28 cellular contexts compared by ENCODE assay signal in genomic region chr11:18608373-18608772, GRCh38. TPM values are rescaled to one million over a fixed set of nuclear protein-coding genes. Genes with fewer than 3 reads are reported as not detected.
DNase-seq lines count a peak whose midpoint lies in the region; ATAC-seq, FAIRE-seq and TF ChIP-seq lines count a peak whose summit lies in the region.
"Had no signal": no experiment of that assay in that cellular context is flagged by ENCODE, and none has a peak within 500 bp of the region (broad histone marks: within the 10 kb centered on the region; RNA-seq: fewer than 3 reads in every experiment).

No MANE protein-coding gene starts in this region.

- WGBS in small intestine, 3 donors, result 13 to 42% (median 36%) methylated on average over 3 of the region's 3 CpGs
- 55 to 65% methylated on average over 3 of the region's 3 CpGs for WGBS in transverse colon (ENCODE audit: low coverage in 1 of 2), 2 donors

- TF ChIP-seq EP300 in transverse colon (IDR thresholded peaks at IDR 0.05; ENCODE audit: low read depth), result no peak

- FAIRE-seq in small intestine (lab: Jason Lieb, UNC), result no peak
- FAIRE-seq: GM18507, H1 had no signal

- no peaks in the 10 kb centered on the region for H3K27me3 Mint-ChIP-seq in stimulated activated memory B cell treated with anti-CD40 and anti-IgM and Interleukin-4, amounts not matched to agents 10 μg/mL and 1 μg/mL and 100 μg/mL, for 72 hours
- H3K27me3 Mint-ChIP-seq: activated T-helper 17 cell treated with anti-CD3 and anti-CD28 coated beads, Interleukin-2, amount 50 U/mL, for 72 hours; CD4-positive, alpha-beta memory T cell had no signal

- no peaks in the 10 kb centered on the region for H3K9me3 Mint-ChIP-seq in stimulated activated memory B cell treated with anti-CD40 and anti-IgM and Interleukin-4, amounts not matched to agents 10 μg/mL and 1 μg/mL and 100 μg/mL, for 72 hours
- H3K9me3 Mint-ChIP-seq: activated naive CD4-positive, alpha-beta T cell treated with anti-CD3 and anti-CD28 coated beads, Interleukin-2, amount 50 U/mL, for 72 hours; activated T-helper 17 cell treated with anti-CD3 and anti-CD28 coated beads, Interleukin-2, amount 50 U/mL, for 72 hours; neural progenitor cell; WTC11 had no signal

- peaks cover 16% of the 10 kb centered on the region for H3K4me1 ChIP-seq in left ventricle myocardium inferior
- no peaks in the 10 kb centered on the region for H3K4me1 ChIP-seq in small intestine (ENCODE audit: control insufficient read depth in 2 of 2, insufficient read depth in 1 of 2, low read depth in 1 of 2, low read length in 1 of 2)
- H3K4me1 ChIP-seq in transverse colon, result no peaks in the 10 kb centered on the region
- H3K4me1 ChIP-seq: ascending aorta, neural progenitor cell had no signal

- H3K27me3 ChIP-seq in left ventricle myocardium inferior (ENCODE audit: low read depth) (no peaks in the 10 kb centered on the region), small intestine (ENCODE audit: control insufficient read depth in 2 of 2, insufficient read depth in 2 of 2, low read length in 2 of 2) (no peaks in the 10 kb centered on the region), transverse colon (no peaks in the 10 kb centered on the region)
- H3K27me3 ChIP-seq: ascending aorta, neural progenitor cell had no signal

- H3K4me1 Mint-ChIP-seq in stimulated activated memory B cell treated with anti-CD40 and anti-IgM and Interleukin-4, amounts not matched to agents 10 μg/mL and 1 μg/mL and 100 μg/mL, for 72 hours, result no peaks in the 10 kb centered on the region
- H3K4me1 Mint-ChIP-seq: activated T-helper 17 cell treated with anti-CD3 and anti-CD28 coated beads, Interleukin-2, amount 50 U/mL, for 72 hours; neural progenitor cell had no signal

- in situ Hi-C loops in transverse colon (cut with MboI; ENCODE audit: low pct_ligation_motif_present in 1 of 4, low pct_unique_long_range_greater_than_20kb in 1 of 4, low sequenced_read_pairs in 3 of 4), result no loop called here

- ATAC-seq in stimulated activated memory B cell treated with anti-CD40 and anti-IgM and Interleukin-4, amounts not matched to agents 10 μg/mL and 1 μg/mL and 100 μg/mL, for 72 hours, result no peak
- ATAC-seq: activated naive CD4-positive, alpha-beta T cell treated with anti-CD3 and anti-CD28 coated beads, Interleukin-2, amount 50 U/mL, for 72 hours; activated T-helper 17 cell treated with anti-CD3 and anti-CD28 coated beads, Interleukin-2, amount 50 U/mL, for 72 hours; SK-N-SH treated with all-trans-retinoic acid at 6 μM for 48 hours; WTC11 had no signal

- H3K36me3 ChIP-seq in left ventricle myocardium inferior (peaks cover 56% of the 10 kb centered on the region), small intestine (ENCODE audit: control insufficient read depth in 2 of 2, insufficient read depth in 2 of 2, low read length in 2 of 2) (peaks cover 8 to 16% of the 10 kb centered on the region in 2 donors), transverse colon (peaks cover 0 to 47% (median 12%) of the 10 kb centered on the region in 4 donors)

- TF ChIP-seq CTCF in left ventricle myocardium inferior (IDR thresholded peaks at IDR 0.05; ENCODE audit: borderline replicate concordance), result no peak
- no peak for TF ChIP-seq CTCF in transverse colon (IDR thresholded peaks at IDR 0.05)

- no peaks in the 10 kb centered on the region for H3K9me3 ChIP-seq in left ventricle myocardium inferior (replicated peaks)
- no peaks in the 10 kb centered on the region for H3K9me3 ChIP-seq in small intestine (ENCODE audit: control insufficient read depth, low read depth)
- no peaks in the 10 kb centered on the region for H3K9me3 ChIP-seq in transverse colon
- H3K9me3 ChIP-seq: ascending aorta had no signal

- no peak overlapping the region for H3K4me3 Mint-ChIP-seq in stimulated activated memory B cell treated with anti-CD40 and anti-IgM and Interleukin-4, amounts not matched to agents 10 μg/mL and 1 μg/mL and 100 μg/mL, for 72 hours
- H3K4me3 Mint-ChIP-seq: activated T-helper 17 cell treated with anti-CD3 and anti-CD28 coated beads, Interleukin-2, amount 50 U/mL, for 72 hours; CD4-positive, alpha-beta memory T cell; neural progenitor cell; WTC11 had no signal

- no peak for TF ChIP-seq POLR2A in transverse colon (IDR thresholded peaks at IDR 0.05)

- H3K27ac ChIP-seq in left ventricle myocardium inferior (replicated peaks) (peak overlapping the region; percentile 68), small intestine (ENCODE audit: low read depth in 1 of 2, low read length in 1 of 2) (no peak overlapping the region), transverse colon (no peak overlapping the region)
- H3K27ac ChIP-seq: 22Rv1, ascending aorta, KMS-11, neural progenitor cell, RWPE1 had no signal

- H3K4me3 ChIP-seq in left ventricle myocardium inferior (no peak overlapping the region), small intestine (ENCODE audit: low read depth in 1 of 2, low read length in 2 of 2) (no peak overlapping the region), transverse colon (no peak overlapping the region)
- H3K4me3 ChIP-seq: ascending aorta, lung, neural progenitor cell had no signal

- intact Hi-C loops in left ventricle myocardium inferior (cut with micrococcal nuclease) (no loop called here), cardiac septum (cut with DNase I) (no loop called here), transverse colon (cut with DNase I; ENCODE audit: low total_unique reads) (no loop called here)

- H3K36me3 Mint-ChIP-seq in stimulated activated memory B cell treated with anti-CD40 and anti-IgM and Interleukin-4, amounts not matched to agents 10 μg/mL and 1 μg/mL and 100 μg/mL, for 72 hours, result peaks cover 20% of the 10 kb centered on the region

- DNase-seq in DMS 273 (lab: John Stamatoyannopoulos, UW; ENCODE audit: unreplicated experiment), result peak; percentile 4
- no peak for DNase-seq in DMS 273 treated with DMSO at 0.1 percent for 48 hours (lab: John Stamatoyannopoulos, UW)
- no peak for DNase-seq in left ventricle myocardium inferior
- no peak for DNase-seq in cardiac septum (ENCODE audit: low spot score)
- DNase-seq in dermis blood vessel endothelial cell, result peak; percentile 77
- DNase-seq in small intestine, result peak; percentile 43
- DNase-seq in transverse colon, result no peak
- DNase-seq: activated CD4-positive, alpha-beta T cell treated with anti-CD3 and anti-CD28 coated beads, Interleukin-2, amount 50 U/mL, for 1 hour; CD4-positive, alpha-beta memory T cell; central memory CD4-positive, alpha-beta T cell; DMS153; GF-D8; glutamatergic neuron; NCI-H1930; NCI-H510A had no signal

- H3K27ac Mint-ChIP-seq in stimulated activated memory B cell treated with anti-CD40 and anti-IgM and Interleukin-4, amounts not matched to agents 10 μg/mL and 1 μg/mL and 100 μg/mL, for 72 hours, result no peak overlapping the region
- H3K27ac Mint-ChIP-seq: activated naive CD4-positive, alpha-beta T cell treated with anti-CD3 and anti-CD28 coated beads, Interleukin-2, amount 50 U/mL, for 72 hours; activated T-helper 17 cell treated with anti-CD3 and anti-CD28 coated beads, Interleukin-2, amount 50 U/mL, for 72 hours; neural progenitor cell; WTC11 had no signal

RNA-seq across cellular contexts. Expression of gene MISFA, which starts 8.8 kb away (rescaled TPM):
- 10.7 TPM for total RNA-seq in left ventricle myocardium inferior
- 6.4 TPM for total RNA-seq in cardiac septum
- total RNA-seq in dermis blood vessel endothelial cell, result 0.68 and 1.0 TPM in 2 replicates
- 1 to 10 TPM in 1 of 3 donors, under 1 TPM in 1, not detected in 1; 0.60 to 3.5 TPM for polyA plus RNA-seq in small intestine
- total RNA-seq in transverse colon, result 1 to 10 TPM in 1 of 4 donors, under 1 TPM in 1, not detected in 2; 0.40 to 2.0 TPM
- total RNA-seq: ascending aorta had no signal

RNA-seq across cellular contexts. Expression of gene UEVLD, which starts 19.8 kb away (rescaled TPM):
- total RNA-seq in left ventricle myocardium inferior, result 17.7 TPM
- total RNA-seq in cardiac septum, result 16.6 TPM
- 27.7 and 27.9 TPM in 2 replicates for total RNA-seq in dermis blood vessel endothelial cell
- polyA plus RNA-seq in small intestine, result 10 to 100 TPM in 1 of 3 donors, 1 to 10 TPM in 2; 9.2 to 12.7 (median 10.0) TPM
- total RNA-seq in transverse colon, result 10 to 100 TPM; 11.2 to 40.3 (median 25.3) TPM

RNA-seq across cellular contexts. Expression of gene SPTY2D1, which starts 25.8 kb away (rescaled TPM):
- 8.7 TPM for total RNA-seq in left ventricle myocardium inferior
- 9.8 TPM for total RNA-seq in cardiac septum
- 14.1 and 19.3 TPM in 2 replicates for total RNA-seq in dermis blood vessel endothelial cell
- 1 to 10 TPM; 5.8 to 6.8 (median 6.2) TPM for polyA plus RNA-seq in small intestine
- 10 to 100 TPM in 3 of 4 donors, 1 to 10 TPM in 1; 8.2 to 18.4 (median 16.4) TPM for total RNA-seq in transverse colon

Comparison
In these comparisons a context has a peak if more than half of its experiments do, and no peak if none do; other contexts are left out.
1. DNase-seq: peak in DMS 273 (single experiment), dermis blood vessel endothelial cell (single experiment) and small intestine (single experiment); none in DMS 273 treated with DMSO at 0.1 percent for 48 hours (single experiment), left ventricle myocardium inferior (single experiment), cardiac septum (single experiment) and transverse colon (single experiment).